11 cellular contexts compared by ENCODE assay signal in genomic region chr4:8110071-8110986, GRCh38. TPM values are rescaled to one million over a fixed set of nuclear protein-coding genes. Genes with fewer than 3 reads are reported as not detected.
DNase-seq lines count a peak whose midpoint lies in the region; ATAC-seq and TF ChIP-seq lines count a peak whose summit lies in the region.
"Had no signal": no experiment of that assay in that cellular context is flagged by ENCODE, and none has a peak within 500 bp of the region (broad histone marks: within the 10 kb centered on the region; RNA-seq: fewer than 3 reads in every experiment).

No MANE protein-coding gene starts in this region.

- H3K36me3 ChIP-seq in RWPE2 (ENCODE audit: low read depth), result no peaks in the 10 kb centered on the region
- no peaks in the 10 kb centered on the region for H3K36me3 ChIP-seq in upper lobe of right lung
- H3K36me3 ChIP-seq in Peyer's patch, result no peaks in the 10 kb centered on the region
- H3K36me3 ChIP-seq: upper lobe of left lung had no signal

- peaks cover 5% of the 10 kb centered on the region for H3K4me1 ChIP-seq in RWPE2 (ENCODE audit: insufficient read depth, poor library complexity, severe bottlenecking)
- H3K4me1 ChIP-seq in upper lobe of right lung, result no peaks in the 10 kb centered on the region
- peaks cover 0 to 23% (median 2%) of the 10 kb centered on the region in 4 donors for H3K4me1 ChIP-seq in Peyer's patch
- H3K4me1 ChIP-seq: upper lobe of left lung had no signal

- no peak overlapping the region for H3K4me3 ChIP-seq in RWPE2 (ENCODE audit: severe bottlenecking)
- no peak overlapping the region for H3K4me3 ChIP-seq in upper lobe of right lung
- H3K4me3 ChIP-seq in Peyer's patch, result no peak overlapping the region
- H3K4me3 ChIP-seq: upper lobe of left lung had no signal

- peak; percentile 20 for DNase-seq in stimulated activated CD4-positive, alpha-beta T cell treated with anti-CD3 and anti-CD28 coated beads, Interleukin-15, amount 100 ng/mL, for 24 hours
- no peak for DNase-seq in stimulated activated CD4-positive, alpha-beta T cell treated with anti-CD3 and anti-CD28 coated beads, Interleukin-4, amount 100 ng/mL, for 4 hours
- no peak for DNase-seq in RWPE2 (ENCODE audit: low spot score)
- peak; percentile 90 for DNase-seq in iPS DF 19.7 (ENCODE audit: low read depth, low spot score)
- DNase-seq in upper lobe of right lung, result no peak
- DNase-seq in Peyer's patch, result no peak
- no peak for DNase-seq in hippocampal formation (lab: John Stamatoyannopoulos, UW)
- DNase-seq: left colon, NCI-H2081, upper lobe of left lung had no signal

- H3K27ac ChIP-seq in RWPE2 (ENCODE audit: poor library complexity, severe bottlenecking) (peak overlapping the region; percentile 22), upper lobe of right lung (no peak overlapping the region), Peyer's patch (no peak overlapping the region)
- H3K27ac ChIP-seq: upper lobe of left lung had no signal

- no peak for TF ChIP-seq POLR2A in Peyer's patch (IDR thresholded peaks at IDR 0.05)

- TF ChIP-seq CTCF in RWPE2 (IDR thresholded peaks at IDR 0.05; ENCODE audit: poor library complexity, severe bottlenecking), result no peak
- TF ChIP-seq CTCF in upper lobe of right lung (IDR thresholded peaks at IDR 0.05), result peak; percentile 13
- TF ChIP-seq CTCF in Peyer's patch (IDR thresholded peaks at IDR 0.05), result no peak

- H3K9me3 ChIP-seq in RWPE2 (ENCODE audit: severe bottlenecking) (no peaks in the 10 kb centered on the region), upper lobe of right lung (no peaks in the 10 kb centered on the region), Peyer's patch (no peaks in the 10 kb centered on the region)
- H3K9me3 ChIP-seq: upper lobe of left lung had no signal

- intact Hi-C loops in upper lobe of right lung (cut with DNase I), result no loop called here

- H3K27me3 ChIP-seq in RWPE2 (ENCODE audit: insufficient read depth, poor library complexity, severe bottlenecking), result no peaks in the 10 kb centered on the region
- no peaks in the 10 kb centered on the region for H3K27me3 ChIP-seq in upper lobe of right lung
- H3K27me3 ChIP-seq in Peyer's patch, result no peaks in the 10 kb centered on the region
- H3K27me3 ChIP-seq: upper lobe of left lung had no signal

- ATAC-seq in RWPE2 (ENCODE audit: low read depth) (peak; percentile 84), upper lobe of right lung (no peak), HG03565 (IDR thresholded peaks at IDR 0.05; ENCODE audit: unreplicated experiment) (no peak)
- ATAC-seq: left colon had no signal

RNA-seq across cellular contexts. Expression of gene ABLIM2, which starts 48.3 kb away (rescaled TPM):
- total RNA-seq in upper lobe of right lung, result 12.7 TPM
- 10 to 100 TPM in 3 of 4 donors, 1 to 10 TPM in 1; 9.0 to 24.2 (median 11.7) TPM for total RNA-seq in Peyer's patch

Comparison
In these comparisons a context has a peak if more than half of its experiments do, and no peak if none do; other contexts are left out.
1. DNase-seq: peak in stimulated activated CD4-positive, alpha-beta T cell treated with anti-CD3 and anti-CD28 coated beads, Interleukin-15, amount 100 ng/mL, for 24 hours (single experiment) and iPS DF 19.7 (single experiment); none in stimulated activated CD4-positive, alpha-beta T cell treated with anti-CD3 and anti-CD28 coated beads, Interleukin-4, amount 100 ng/mL, for 4 hours (0 of 2), RWPE2 (single experiment), upper lobe of right lung (single experiment), Peyer's patch (0 of 3) and hippocampal formation (0 of 2).